ENCODE assay signal across 19 cellular contexts in the genomic region with DNA sequence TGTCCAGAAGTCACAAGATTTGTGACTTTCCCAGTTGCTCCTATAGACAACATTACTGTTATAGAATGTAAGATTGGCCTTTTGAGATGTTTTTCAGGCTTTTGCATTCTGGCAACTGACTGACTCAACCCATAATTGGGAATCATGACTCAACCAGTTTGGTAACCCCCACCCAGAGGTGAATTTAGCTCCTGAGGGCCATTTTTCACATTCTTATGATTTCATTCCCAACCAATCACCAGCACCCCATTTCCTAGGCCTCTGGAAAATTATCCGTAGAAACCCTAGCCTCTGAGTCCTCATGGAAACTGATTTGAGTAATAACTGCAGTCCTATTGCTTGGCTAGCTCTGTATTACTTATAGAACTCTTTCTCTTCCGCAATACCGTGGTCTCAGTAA.
DNase-seq lines count a peak whose midpoint lies in the region; ATAC-seq and TF ChIP-seq lines count a peak whose summit lies in the region.
"Had no signal": no experiment of that assay in that cellular context is flagged by ENCODE, and none has a peak within 500 bp of the region (broad histone marks: within the 10 kb centered on the region; RNA-seq: fewer than 3 reads in every experiment).

No MANE protein-coding gene starts in this region.

- POLR2A ChIA-PET in activated CD8-positive, alpha-beta T cell treated with anti-CD3 and anti-CD28 coated beads, Interleukin-2, amount 10 ng/mL, durations not matched to agents 7 days and 5 days (lab: Charles Lee) = no interaction called here

- peaks cover 15% of the 10 kb centered on the region for H3K9me3 Mint-ChIP-seq in activated CD8-positive, alpha-beta T cell treated with anti-CD3 and anti-CD28 coated beads, Interleukin-2, amount 10 ng/mL, durations not matched to agents 7 days and 5 days (ENCODE audit: insufficient read depth)
- H3K9me3 Mint-ChIP-seq in activated T-helper 17 cell treated with anti-CD3 and anti-CD28 coated beads, Interleukin-2, amount 50 U/mL, for 72 hours = peaks cover 15% of the 10 kb centered on the region

- H3K4me3 ChIP-seq in epithelial cell of esophagus (ENCODE audit: low read length) = no peak overlapping the region
- H3K4me3 ChIP-seq: HAP-1 had no signal

- DNase-seq in A172 (ENCODE audit: low spot score) (peak; percentile 0), RPMI7951 (ENCODE audit: low read depth) (peak; percentile 1), T1000 (lab: John Stamatoyannopoulos, UW) (peak; percentile 17), epithelial cell of esophagus (ENCODE audit: low read depth) (peak; percentile 1), medulla oblongata (ENCODE audit: extremely low spot score) (no peak)
- no peak for DNase-seq in activated CD8-positive, alpha-beta T cell treated with anti-CD3 and anti-CD28 coated beads, Interleukin-2, amount 10 ng/mL, durations not matched to agents 7 days and 5 days
- DNase-seq: 8988T, C1 segment of cervical spinal cord, Calu3, COR-L47, DMS53, DMS79 treated with DMSO at 0.1 percent for 48 hours, GF-D8, GOT3, HFFc6 had no signal

- no peak for ATAC-seq in GM18520 (IDR thresholded peaks at IDR 0.05; ENCODE audit: unreplicated experiment)
- ATAC-seq in activated CD8-positive, alpha-beta T cell treated with anti-CD3 and anti-CD28 coated beads, Interleukin-2, amount 10 ng/mL, durations not matched to agents 7 days and 5 days = no peak
- ATAC-seq in activated T-helper 17 cell treated with anti-CD3 and anti-CD28 coated beads, Interleukin-2, amount 50 U/mL, for 72 hours (replicated peaks) = no peak

- H3K4me3 Mint-ChIP-seq in activated CD8-positive, alpha-beta T cell treated with anti-CD3 and anti-CD28 coated beads, Interleukin-2, amount 10 ng/mL, durations not matched to agents 7 days and 5 days = no peak overlapping the region
- H3K4me3 Mint-ChIP-seq in activated T-helper 17 cell treated with anti-CD3 and anti-CD28 coated beads, Interleukin-2, amount 50 U/mL, for 72 hours = no peak overlapping the region
- H3K4me3 Mint-ChIP-seq: CD4-positive, alpha-beta memory T cell; HFFc6 had no signal

- no peaks in the 10 kb centered on the region for H3K4me1 Mint-ChIP-seq in activated CD8-positive, alpha-beta T cell treated with anti-CD3 and anti-CD28 coated beads, Interleukin-2, amount 10 ng/mL, durations not matched to agents 7 days and 5 days (ENCODE audit: low read depth)
- no peaks in the 10 kb centered on the region for H3K4me1 Mint-ChIP-seq in activated T-helper 17 cell treated with anti-CD3 and anti-CD28 coated beads, Interleukin-2, amount 50 U/mL, for 72 hours
- H3K4me1 Mint-ChIP-seq: CD4-positive, alpha-beta memory T cell had no signal

- no peaks in the 10 kb centered on the region for H3K27me3 Mint-ChIP-seq in activated CD8-positive, alpha-beta T cell treated with anti-CD3 and anti-CD28 coated beads, Interleukin-2, amount 10 ng/mL, durations not matched to agents 7 days and 5 days (ENCODE audit: low read depth)
- no peaks in the 10 kb centered on the region for H3K27me3 Mint-ChIP-seq in activated T-helper 17 cell treated with anti-CD3 and anti-CD28 coated beads, Interleukin-2, amount 50 U/mL, for 72 hours
- H3K27me3 Mint-ChIP-seq: CD4-positive, alpha-beta memory T cell had no signal

- no peak overlapping the region for H3K27ac Mint-ChIP-seq in activated CD8-positive, alpha-beta T cell treated with anti-CD3 and anti-CD28 coated beads, Interleukin-2, amount 10 ng/mL, durations not matched to agents 7 days and 5 days
- no peak overlapping the region for H3K27ac Mint-ChIP-seq in activated T-helper 17 cell treated with anti-CD3 and anti-CD28 coated beads, Interleukin-2, amount 50 U/mL, for 72 hours
- H3K27ac Mint-ChIP-seq: CD4-positive, alpha-beta memory T cell; HFFc6 had no signal

- H3K36me3 Mint-ChIP-seq in activated CD8-positive, alpha-beta T cell treated with anti-CD3 and anti-CD28 coated beads, Interleukin-2, amount 10 ng/mL, durations not matched to agents 7 days and 5 days (ENCODE audit: low read depth) = no peaks in the 10 kb centered on the region
- H3K36me3 Mint-ChIP-seq in activated T-helper 17 cell treated with anti-CD3 and anti-CD28 coated beads, Interleukin-2, amount 50 U/mL, for 72 hours (ENCODE audit: low read depth) = no peaks in the 10 kb centered on the region
- H3K36me3 Mint-ChIP-seq: CD4-positive, alpha-beta memory T cell had no signal

- CTCF ChIA-PET in activated CD8-positive, alpha-beta T cell treated with anti-CD3 and anti-CD28 coated beads, Interleukin-2, amount 10 ng/mL, durations not matched to agents 7 days and 5 days (lab: Charles Lee) = no interaction called here

- TF ChIP-seq CTCF in epithelial cell of esophagus (IDR thresholded peaks at IDR 0.05; ENCODE audit: insufficient read depth, low read depth, low read length, missing control alignments) = no peak

Comparison
In these comparisons a context has a peak if more than half of its experiments do, and no peak if none do; other contexts are left out.
1. DNase-seq: peak in A172 (single experiment), RPMI7951 (single experiment), T1000 (single experiment) and epithelial cell of esophagus (single experiment); none in medulla oblongata (single experiment) and activated CD8-positive, alpha-beta T cell treated with anti-CD3 and anti-CD28 coated beads, Interleukin-2, amount 10 ng/mL, durations not matched to agents 7 days and 5 days (single experiment).